In genomic region chr11:95641506-95641905, GRCh38 we compare ENCODE assay signal across 8 cellular contexts.
A peak's percentile ranks its signal among the peaks of the same experiment; 100 is the strongest.
DNase-seq lines count a peak whose midpoint lies in the region; ATAC-seq and TF ChIP-seq lines count a peak whose summit lies in the region.

No MANE protein-coding gene starts in this region.

- H3K9ac ChIP-seq in endodermal cell (ENCODE audit: extremely low read depth, low read length, poor library complexity, severe bottlenecking) = no peak overlapping the region

- DNase-seq in Right ventricle myocardium inferior (ENCODE audit: missing footprints) = no peak
- DNase-seq in left ventricle myocardium superior = no peak
- peak in 28 of 34 experiments; percentile 4 to 57 (median 15) for DNase-seq in T-cell
- peak in 8 of 9 donors; percentile 31 to 73 (median 58) for DNase-seq in naive thymus-derived CD4-positive, alpha-beta T cell
- no peak for DNase-seq in NAMALWA (ENCODE audit: low spot score)
- DNase-seq in endodermal cell = no peak
- DNase-seq in NK-92 treated with Interleukin-12 subunit alpha and Interleukin-12 subunit beta, amount 100 ng/mL, for 24 hours (lab: John Stamatoyannopoulos, UW) = no peak

- ATAC-seq in Right ventricle myocardium inferior = peak; percentile 31
- ATAC-seq in left ventricle myocardium superior = no peak
- ATAC-seq in HG02973 (IDR thresholded peaks at IDR 0.05; ENCODE audit: unreplicated experiment) = peak; percentile 100
- peak; percentile 92 to 98 (median 98) for ATAC-seq in T-cell (replicated peaks in 1 of 4)
- peak; percentile 85 for ATAC-seq in naive thymus-derived CD4-positive, alpha-beta T cell

- H3K4me1 Mint-ChIP-seq in T-cell (peaks cover 17 to 23% (median 20%) of the 10 kb centered on the region in 3 donors), endodermal cell (peaks cover 17% of the 10 kb centered on the region)
- peaks cover 12 to 29% (median 21%) of the 10 kb centered on the region in 7 donors for H3K4me1 Mint-ChIP-seq in naive thymus-derived CD4-positive, alpha-beta T cell

- TF ChIP-seq CTCF in endodermal cell (conservative IDR thresholded peaks at IDR 0.05) = no peak

- POLR2A ChIA-PET in T-cell (lab: Charles Lee) = interaction anchor here in 1 of 2 donors (0.5 kb wide), 1 partner anchor 111 kb away, joined by 3 read pairs; no protein-coding TSS in a partner anchor
- POLR2A ChIA-PET in naive thymus-derived CD4-positive, alpha-beta T cell (lab: Charles Lee) = interaction anchor here (0.6 to 1.5 kb wide), 6 partner anchors 37 to 412 kb away, joined by 3 to 5 read pairs (median 4); no protein-coding TSS in a partner anchor

- H3K36me3 Mint-ChIP-seq in T-cell (peaks cover 9% of the 10 kb centered on the region), endodermal cell (ENCODE audit: low read depth) (no peaks in the 10 kb centered on the region)
- peaks cover under 1 to 24% (median 11%) of the 10 kb centered on the region in 5 donors for H3K36me3 Mint-ChIP-seq in naive thymus-derived CD4-positive, alpha-beta T cell

- WGBS in endodermal cell (ENCODE audit: insufficient coverage in 1 of 2, insufficient read length in 1 of 2), 2 experiments = 89 to 94% methylated on average over 3 of the region's 3 CpGs

- H3K27ac Mint-ChIP-seq in T-cell = peak overlapping the region; percentile 96
- peak overlapping the region; percentile 83 to 97 (median 92) for H3K27ac Mint-ChIP-seq in naive thymus-derived CD4-positive, alpha-beta T cell
- no peak overlapping the region for H3K27ac Mint-ChIP-seq in endodermal cell

- H3K27ac ChIP-seq in naive thymus-derived CD4-positive, alpha-beta T cell (ENCODE audit: low read depth, low read length) = peak overlapping the region; percentile 54
- no peak overlapping the region for H3K27ac ChIP-seq in endodermal cell (ENCODE audit: low read depth, low read length)

- H3K27me3 ChIP-seq in naive thymus-derived CD4-positive, alpha-beta T cell (ENCODE audit: control insufficient read depth in 2 of 2, insufficient read depth in 2 of 2, low read length in 2 of 2) = no peaks in the 10 kb centered on the region
- peaks cover 11% of the 10 kb centered on the region for H3K27me3 ChIP-seq in endodermal cell (ENCODE audit: control insufficient read depth, insufficient read depth, low read length, poor library complexity, severe bottlenecking)

- no peak overlapping the region for H3K4me3 ChIP-seq in naive thymus-derived CD4-positive, alpha-beta T cell (ENCODE audit: low read length)
- H3K4me3 ChIP-seq in endodermal cell (ENCODE audit: low read length) = no peak overlapping the region

- CTCF ChIA-PET in T-cell (lab: Charles Lee) = no interaction called here
- CTCF ChIA-PET in naive thymus-derived CD4-positive, alpha-beta T cell (lab: Charles Lee) = interaction anchor here (0.6 to 1.0 kb wide), 3 partner anchors 44 to 491 kb away, joined by 3 read pairs; no protein-coding TSS in a partner anchor

- H3K4me3 Mint-ChIP-seq in T-cell (peak overlapping the region in 2 of 3 donors; percentile 7 to 37), endodermal cell (no peak overlapping the region)
- peak overlapping the region in 9 of 10 donors; percentile 30 to 76 (median 71) for H3K4me3 Mint-ChIP-seq in naive thymus-derived CD4-positive, alpha-beta T cell

- H3K9me3 ChIP-seq in naive thymus-derived CD4-positive, alpha-beta T cell (ENCODE audit: control insufficient read depth in 2 of 3, low read length in 3 of 3) = no peaks in the 10 kb centered on the region
- H3K9me3 ChIP-seq in endodermal cell (ENCODE audit: control insufficient read depth, low read length) = peaks cover 8% of the 10 kb centered on the region

- intact Hi-C loops in Right ventricle myocardium inferior (cut with DNase I) = no loop called here
- intact Hi-C loops in left ventricle myocardium superior (cut with micrococcal nuclease) = no loop called here
- intact Hi-C loops in naive thymus-derived CD4-positive, alpha-beta T cell (cut with micrococcal nuclease) = loop anchor here (1.0 to 2.0 kb wide), 5 partner anchors 47 to 410 kb away; partner anchors contain the start of gene SESN3 (in 1 of the 2)

- peaks cover 0 to 21% of the 10 kb centered on the region in 2 donors for H3K4me1 ChIP-seq in naive thymus-derived CD4-positive, alpha-beta T cell (ENCODE audit: control insufficient read depth in 2 of 2, insufficient read depth in 2 of 2, low read length in 2 of 2)
- no peaks in the 10 kb centered on the region for H3K4me1 ChIP-seq in endodermal cell (ENCODE audit: control insufficient read depth, insufficient read depth, low read length)

- H3K27me3 Mint-ChIP-seq in T-cell (no peaks in the 10 kb centered on the region), endodermal cell (ENCODE audit: insufficient read depth) (no peaks in the 10 kb centered on the region)
- no peaks in the 10 kb centered on the region for H3K27me3 Mint-ChIP-seq in naive thymus-derived CD4-positive, alpha-beta T cell

- H3K9me3 Mint-ChIP-seq in T-cell = peaks cover 4 to 16% (median 8%) of the 10 kb centered on the region in 3 donors
- peaks cover 0 to 22% (median 6%) of the 10 kb centered on the region in 11 donors for H3K9me3 Mint-ChIP-seq in naive thymus-derived CD4-positive, alpha-beta T cell
- H3K9me3 Mint-ChIP-seq in endodermal cell = peaks cover 14% of the 10 kb centered on the region

- no peaks in the 10 kb centered on the region for H3K36me3 ChIP-seq in naive thymus-derived CD4-positive, alpha-beta T cell (ENCODE audit: control insufficient read depth in 2 of 3, insufficient read depth in 3 of 3, low read length in 3 of 3)
- H3K36me3 ChIP-seq in endodermal cell (ENCODE audit: control insufficient read depth, insufficient read depth, low read length) = no peaks in the 10 kb centered on the region

Comparison
In these comparisons a context has a peak if more than half of its experiments do, and no peak if none do; other contexts are left out.
1. DNase-seq: peak in T-cell (28 of 34) and naive thymus-derived CD4-positive, alpha-beta T cell (8 of 9); none in Right ventricle myocardium inferior (single experiment), left ventricle myocardium superior (single experiment), NAMALWA (single experiment), endodermal cell (single experiment) and NK-92 treated with Interleukin-12 subunit alpha and Interleukin-12 subunit beta, amount 100 ng/mL, for 24 hours (single experiment).
2. intact Hi-C loops: an anchor here in naive thymus-derived CD4-positive, alpha-beta T cell (1.0 to 2.0 kb wide); none called in Right ventricle myocardium inferior and left ventricle myocardium superior.